Comparison of ENCODE assay signal across 9 cellular contexts in genomic region chr1:61301824-61302652, GRCh38.
DNase-seq lines count a peak whose midpoint lies in the region; ATAC-seq and TF ChIP-seq lines count a peak whose summit lies in the region.
"Had no signal": no experiment of that assay in that cellular context is flagged by ENCODE, and none has a peak within 500 bp of the region (broad histone marks: within the 10 kb centered on the region; RNA-seq: fewer than 3 reads in every experiment).

No MANE protein-coding gene starts in this region.

- TF ChIP-seq CTCF in GM12865 (IDR thresholded peaks at IDR 0.05; ENCODE audit: insufficient read depth, low read depth, low read length, missing control alignments), result no peak
- no peak for TF ChIP-seq CTCF in nephron (IDR thresholded peaks at IDR 0.05; ENCODE audit: unreplicated experiment in 3 of 3)
- TF ChIP-seq CTCF in WERI-Rb-1 (IDR thresholded peaks at IDR 0.05; ENCODE audit: low read depth, low read length), result no peak

- H3K4me1 Mint-ChIP-seq in nephron, result peaks cover 19% of the 10 kb centered on the region

- no peaks in the 10 kb centered on the region for H3K9me3 ChIP-seq in WERI-Rb-1 (ENCODE audit: severe bottlenecking)

- H3K27ac Mint-ChIP-seq in nephron, result peak overlapping the region in 2 of 3 experiments; percentile 37 to 56

- H3K4me3 ChIP-seq in GM12865 (ENCODE audit: low read depth, low read length), result no peak overlapping the region
- no peak overlapping the region for H3K4me3 ChIP-seq in WERI-Rb-1 (ENCODE audit: low read depth, low read length)

- H3K9me3 Mint-ChIP-seq in nephron, result no peaks in the 10 kb centered on the region

- DNase-seq in GM12865 (ENCODE audit: low read depth) (peak; percentile 28), dedifferentiated amniotic fluid mesenchymal stem cell (ENCODE audit: extremely low spot score) (peak; percentile 53), NCI-H1092 treated with DMSO at 0.1 percent for 48 hours (lab: John Stamatoyannopoulos, UW) (no peak), WERI-Rb-1 (no peak), substantia nigra (lab: John Stamatoyannopoulos, UW) (no peak)
- DNase-seq: NCI-H748 treated with DMSO at 0.1 percent for 48 hours had no signal

- H3K36me3 Mint-ChIP-seq in nephron (ENCODE audit: low read depth), result peaks cover 10% of the 10 kb centered on the region

- H3K27me3 ChIP-seq in WERI-Rb-1 (ENCODE audit: insufficient read depth, low read depth, severe bottlenecking), result no peaks in the 10 kb centered on the region

- H3K4me3 Mint-ChIP-seq in nephron, result no peak overlapping the region

- no peaks in the 10 kb centered on the region for H3K36me3 ChIP-seq in WERI-Rb-1

- peak; percentile 46 for ATAC-seq in HG03159 (IDR thresholded peaks at IDR 0.05; ENCODE audit: unreplicated experiment)
- no peak for ATAC-seq in GM18868 (IDR thresholded peaks at IDR 0.05; ENCODE audit: unreplicated experiment)

- H3K27ac ChIP-seq in WERI-Rb-1 (no peak overlapping the region), substantia nigra (ENCODE audit: low read depth, low read length, poor library complexity, severe bottlenecking) (no peak overlapping the region)

- no peaks in the 10 kb centered on the region for H3K27me3 Mint-ChIP-seq in nephron (ENCODE audit: low read depth)

Comparison
In these comparisons a context has a peak if more than half of its experiments do, and no peak if none do; other contexts are left out.
1. DNase-seq: peak in GM12865 (single experiment) and dedifferentiated amniotic fluid mesenchymal stem cell (single experiment); none in NCI-H1092 treated with DMSO at 0.1 percent for 48 hours (single experiment), WERI-Rb-1 (single experiment) and substantia nigra (0 of 49).